ENCODE assay signal across 37 cellular contexts in the genomic region with DNA sequence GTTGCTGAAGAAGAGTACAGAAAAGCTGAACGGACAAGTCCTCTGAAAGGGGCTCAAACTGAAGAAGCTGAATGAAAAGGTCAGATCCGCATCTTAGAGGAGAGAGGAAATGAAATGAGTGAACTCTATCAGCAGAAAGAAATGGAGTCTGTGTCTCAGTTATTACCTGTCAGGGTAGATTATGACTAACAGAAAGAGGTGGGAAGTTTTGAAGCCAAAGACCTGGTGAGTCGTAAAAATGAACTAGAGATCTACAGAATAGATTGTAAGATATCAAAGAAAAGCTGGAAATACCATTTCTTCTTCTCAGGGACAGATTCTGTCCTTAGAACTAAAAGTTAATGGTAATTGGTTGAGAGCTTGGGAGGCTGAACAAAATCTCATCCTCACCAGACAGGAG. TPM values are rescaled to one million over a fixed set of nuclear protein-coding genes. Genes with fewer than 3 reads are reported as not detected.
"Had no signal": no experiment of that assay in that cellular context is flagged by ENCODE, and none has a peak within 500 bp of the region (broad histone marks: within the 10 kb centered on the region; RNA-seq: fewer than 3 reads in every experiment).

No MANE protein-coding gene starts in this region.

- H3K9me3 ChIP-seq: MG63 had no signal

- H3K4me2 ChIP-seq: KMS-11 had no signal

- DNase-seq: Karpas-422, Kasumi-1, KG1, MG63, MM.1S, MV-4-11, NCI-H1048, NCI-H1092, NCI-H1092 treated with DMSO at 0.1 percent for 48 hours, NCI-H1105, NCI-H1105 treated with DMSO at 0.1 percent for 48 hours, NCI-H1417, NCI-H1417 treated with DMSO at 0.1 percent for 48 hours, NCI-H1436, NCI-H1436 treated with DMSO at 0.1 percent for 48 hours, NCI-H146, NCI-H1694, NCI-H1694 treated with DMSO at 0.1 percent for 48 hours, NCI-H187, NCI-H187 treated with DMSO at 0.1 percent for 48 hours, NCI-H1930, NCI-H2029, NCI-H2029 treated with DMSO at 0.1 percent for 48 hours, NCI-H2081, NCI-H2081 treated with DMSO at 0.1 percent for 48 hours, NCI-H2107, NCI-H2171, NCI-H2171 treated with DMSO at 0.1 percent for 48 hours, NCI-H2227 treated with DMSO at 0.1 percent for 48 hours, NCI-H226, NCI-H345, NCI-H446, NCI-H446 treated with DMSO at 0.1 percent for 48 hours, NCI-H510A had no signal

- H3K36me3 ChIP-seq: MG63 had no signal

- H3K27me3 ChIP-seq: MG63 had no signal

- H3K4me3 ChIP-seq: MG63 had no signal

- H3K9ac ChIP-seq: KMS-11 had no signal

- H3K27ac ChIP-seq: KMS-11 had no signal

RNA-seq across cellular contexts. Expression of a gene that starts 11.1 kb away (rescaled TPM):
- total RNA-seq: LHCN-M2, NCI-H460 had no signal
